Comparison of ENCODE assay signal across 27 cellular contexts in the genomic region with DNA sequence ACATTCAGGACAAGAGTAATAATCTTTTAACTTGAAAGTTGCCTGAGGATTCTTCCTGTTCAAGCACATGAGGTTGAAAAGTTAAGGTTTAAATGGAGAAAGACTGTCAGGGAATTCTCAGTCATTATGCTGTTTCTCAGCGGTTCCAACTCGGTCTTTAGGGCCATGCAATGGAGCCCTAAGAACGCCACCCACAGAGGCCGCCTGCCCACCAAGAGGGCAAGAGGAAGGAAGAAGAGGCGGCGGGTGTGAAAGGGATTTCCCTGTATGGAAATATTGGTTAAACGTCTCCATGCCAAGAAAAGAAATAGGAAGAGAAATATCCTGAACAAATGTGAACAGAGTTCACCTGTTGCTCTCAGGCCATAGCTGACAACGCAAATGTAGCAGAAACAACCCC.
"Had no signal": no experiment of that assay in that cellular context is flagged by ENCODE, and none has a peak within 500 bp of the region (broad histone marks: within the 10 kb centered on the region; RNA-seq: fewer than 3 reads in every experiment).

No MANE protein-coding gene starts in this region.

- H3K27ac ChIP-seq: KMS-11, PC-9, RWPE1, SJCRH30, SK-N-MC had no signal

- H3K36me3 ChIP-seq: SJCRH30 had no signal

- ATAC-seq: Panc1, Right ventricle myocardium inferior, SK-N-SH treated with all-trans-retinoic acid at 6 μM for 48 hours had no signal

- H3K9me3 ChIP-seq: SJCRH30 had no signal

- H3K4me1 ChIP-seq: SJCRH30 had no signal

- H3K4me2 ChIP-seq: KMS-11, PC-9 had no signal

- DNase-seq: Karpas-422, MM.1S, MV-4-11, NCI-H1092, NCI-H1105, NCI-H1417 treated with DMSO at 0.1 percent for 48 hours, NCI-H1436 treated with DMSO at 0.1 percent for 48 hours, NCI-H1694 treated with DMSO at 0.1 percent for 48 hours, NCI-H187 treated with DMSO at 0.1 percent for 48 hours, NCI-H2029, NCI-H2171 treated with DMSO at 0.1 percent for 48 hours, NCI-H2227 treated with DMSO at 0.1 percent for 48 hours, NCI-H446, NCI-H510A treated with DMSO at 0.1 percent for 48 hours, NCI-H524 treated with DMSO at 0.1 percent for 48 hours, NCI-H526 treated with DMSO at 0.1 percent for 48 hours, NCI-H774, PC-9, SHP77, SIG-M5, SJCRH30 had no signal

- H3K4me3 ChIP-seq: PC-9, SJCRH30, SK-N-MC had no signal

- H3K9ac ChIP-seq: KMS-11 had no signal

- H2AFZ ChIP-seq: PC-9 had no signal
